Comparison of ENCODE assay signal across 12 cellular contexts in the genomic region with DNA sequence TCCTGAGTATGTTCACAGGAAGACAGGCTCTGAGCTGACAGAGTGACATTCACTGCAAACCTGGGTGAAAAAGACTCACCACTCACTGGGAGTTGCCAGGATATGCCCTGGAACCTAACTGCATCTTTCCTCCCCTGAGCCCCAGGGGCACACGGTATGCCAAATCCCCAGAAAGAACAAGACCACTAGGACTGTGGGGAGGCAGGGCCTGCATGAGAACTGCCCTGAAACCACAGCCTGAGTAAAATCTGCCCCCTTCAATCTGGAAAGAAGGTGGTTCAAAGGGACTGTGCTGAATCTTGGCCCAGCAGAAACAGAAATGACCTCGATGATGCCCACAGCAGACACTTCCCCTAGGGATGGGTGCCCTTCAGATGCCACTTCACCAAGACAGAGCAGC. TPM values are rescaled to one million over a fixed set of nuclear protein-coding genes. Genes with fewer than 3 reads are reported as not detected.
A peak's percentile ranks its signal among the peaks of the same experiment; 100 is the strongest.
DNase-seq lines count a peak whose midpoint lies in the region; ATAC-seq, FAIRE-seq and TF ChIP-seq lines count a peak whose summit lies in the region.
"Had no signal": no experiment of that assay in that cellular context is flagged by ENCODE, and none has a peak within 500 bp of the region (broad histone marks: within the 10 kb centered on the region; RNA-seq: fewer than 3 reads in every experiment).

No MANE protein-coding gene starts in this region.

- H4K20me1 ChIP-seq in keratinocyte (ENCODE audit: control insufficient read depth, extremely low read depth, insufficient read depth, low read length) (no peaks in the 10 kb centered on the region), H9 (ENCODE audit: control insufficient read depth, insufficient read depth, insufficient read length) (peaks cover 2% of the 10 kb centered on the region)

- H4K91ac ChIP-seq in H9 (ENCODE audit: insufficient read length, low read depth, low read length) = no peak overlapping the region

- H3K27me3 ChIP-seq in CD4-positive, alpha-beta memory T cell (ENCODE audit: insufficient read depth, low read length) = no peaks in the 10 kb centered on the region
- H3K27me3 ChIP-seq in keratinocyte (ENCODE audit: control insufficient read depth, extremely low read depth, insufficient read depth, low read length) (no peaks in the 10 kb centered on the region), spleen (replicated peaks in 1 of 7) (no peaks in the 10 kb centered on the region), H9 (ENCODE audit: insufficient read depth, low read length) (peaks cover 5% of the 10 kb centered on the region; the same call in 1 of the 2 replicates)

- peaks cover 84 to 100% (median 94%) of the 10 kb centered on the region in 4 donors for H3K4me1 Mint-ChIP-seq in CD4-positive, alpha-beta memory T cell
- H3K4me1 Mint-ChIP-seq in H9 = peaks cover 59 to 69% of the 10 kb centered on the region in 2 experiments

- H3K4me1 ChIP-seq in CD4-positive, alpha-beta memory T cell (ENCODE audit: insufficient read depth, low read length) = peaks cover 100% of the 10 kb centered on the region
- peaks cover 87% of the 10 kb centered on the region for H3K4me1 ChIP-seq in keratinocyte (ENCODE audit: control insufficient read depth, extremely low read depth, insufficient read depth, low read length)
- peaks cover 95 to 100% (median 98%) of the 10 kb centered on the region in 6 donors for H3K4me1 ChIP-seq in spleen
- peaks cover 18% of the 10 kb centered on the region; the same call in 1 of the 2 replicates for H3K4me1 ChIP-seq in H9 (ENCODE audit: insufficient read depth, low read length)

- H2AK5ac ChIP-seq in H9 (ENCODE audit: insufficient read length, low read length) = no peak overlapping the region

- H2BK20ac ChIP-seq in H9 (ENCODE audit: low read depth, low read length, poor library complexity, severe bottlenecking) = no peak overlapping the region

- TF ChIP-seq POLR2A in spleen (IDR thresholded peaks at IDR 0.05) = no peak

- no peaks in the 10 kb centered on the region for H3K27me3 Mint-ChIP-seq in CD4-positive, alpha-beta memory T cell
- H3K27me3 Mint-ChIP-seq in H9 (ENCODE audit: low read depth) = peaks cover 37% of the 10 kb centered on the region
- H3K27me3 Mint-ChIP-seq: activated naive CD8-positive, alpha-beta T cell had no signal

- POLR2A ChIA-PET in CD4-positive, alpha-beta memory T cell (lab: Charles Lee; ENCODE audit: partially characterized antibody) = interaction anchor here (0.8 to 6.5 kb wide), 6 partner anchors 10 to 117 kb away, joined by 3 to 74 read pairs (median 13); no protein-coding TSS in a partner anchor

- TF ChIP-seq CTCF in VCaP (conservative IDR thresholded peaks at IDR 0.05) = no peak
- TF ChIP-seq CTCF in keratinocyte (optimal IDR thresholded peaks at IDR 0.05 in 1 of 3, IDR thresholded peaks at IDR 0.05 in 1 of 3, conservative IDR thresholded peaks at IDR 0.05 in 1 of 3; ENCODE audit: extremely low read depth in 1 of 3, insufficient read depth in 2 of 3, low read length in 3 of 3) = no peak
- no peak for TF ChIP-seq CTCF in spleen (IDR thresholded peaks at IDR 0.05 in 8 of 11, conservative IDR thresholded peaks at IDR 0.05 in 3 of 11)
- no peak for TF ChIP-seq CTCF in H9 (conservative IDR thresholded peaks at IDR 0.05)

- H3K14ac ChIP-seq in H9 (ENCODE audit: insufficient read depth, low read length) = no peak overlapping the region

- no peak for FAIRE-seq in keratinocyte (lab: Jason Lieb, UNC)

- H3K18ac ChIP-seq in H9 (ENCODE audit: insufficient read length, low read depth, low read length) = no peak overlapping the region

- H3K79me1 ChIP-seq in H9 (ENCODE audit: insufficient read depth, low read depth, low read length, poor library complexity, severe bottlenecking) = no peaks in the 10 kb centered on the region

- no peaks in the 10 kb centered on the region for H3K36me3 ChIP-seq in CD4-positive, alpha-beta memory T cell (ENCODE audit: insufficient read depth, low read length)
- peaks cover 0 to 2% of the 10 kb centered on the region in 2 experiments for H3K36me3 ChIP-seq in keratinocyte (ENCODE audit: control insufficient read depth in 2 of 2, extremely low read depth in 1 of 2, insufficient read depth in 2 of 2, low read length in 2 of 2)
- peaks cover 0 to 23% (median 0%) of the 10 kb centered on the region in 6 donors for H3K36me3 ChIP-seq in spleen

- H4K5ac ChIP-seq in H9 (ENCODE audit: insufficient read length, low read depth, low read length) = no peak overlapping the region

- no peak overlapping the region for H2BK15ac ChIP-seq in H9 (ENCODE audit: low read depth, low read length)

- H3K4ac ChIP-seq in H9 (ENCODE audit: low read depth, low read length) = no peak overlapping the region

- no peak for DNase-seq in CD4-positive, alpha-beta memory T cell
- DNase-seq in keratinocyte (ENCODE audit: low read depth, low spot score) (no peak), spleen (no peak), DMS53 treated with DMSO at 0.1 percent for 48 hours (lab: John Stamatoyannopoulos, UW; ENCODE audit: unreplicated experiment) (no peak), H9 (no peak), NCI-H1436 treated with DMSO at 0.1 percent for 48 hours (lab: John Stamatoyannopoulos, UW) (no peak)
- DNase-seq: dermis blood vessel endothelial cell, NCI-H1436, retina had no signal

- intact Hi-C loops in CD4-positive, alpha-beta memory T cell (cut with micrococcal nuclease) = no loop called here
- intact Hi-C loops in spleen (cut with DNase I; ENCODE audit: low total_unique reads) = no loop called here

- H3T11ph ChIP-seq in H9 (ENCODE audit: low read length) = no peak overlapping the region

- H4K8ac ChIP-seq in H9 (replicated peaks; ENCODE audit: insufficient read length, low read depth, low read length) = no peak overlapping the region

- H3K27ac ChIP-seq in CD4-positive, alpha-beta memory T cell (ENCODE audit: low read depth, low read length) = peak overlapping the region; percentile 2
- peak overlapping the region; percentile 93; the same call in 1 of the 2 replicates for H3K27ac ChIP-seq in VCaP
- H3K27ac ChIP-seq in keratinocyte (ENCODE audit: control insufficient read depth, insufficient read depth, low read length) = peak overlapping the region; percentile 22
- peak overlapping the region in 7 of 8 donors; percentile 33 to 95 (median 92) for H3K27ac ChIP-seq in spleen
- no peak overlapping the region for H3K27ac ChIP-seq in H9 (ENCODE audit: insufficient read length, low read depth, low read length)

- no peak overlapping the region for H2AFZ ChIP-seq in keratinocyte (ENCODE audit: control insufficient read depth, low read length)
- no peak overlapping the region for H2AFZ ChIP-seq in H9 (ENCODE audit: low read length)

- CTCF ChIA-PET in CD4-positive, alpha-beta memory T cell (lab: Charles Lee; ENCODE audit: partially characterized antibody) = interaction anchor here (1.0 to 18.1 kb wide), 7 partner anchors 15 to 199 kb away, joined by 3 to 556 read pairs (median 10); no protein-coding TSS in a partner anchor

- dilution Hi-C loops in keratinocyte (cut with MboI; ENCODE audit: extremely low pct_ligation_motif_present, low sequenced_read_pairs) = no loop called here

- H2BK5ac ChIP-seq in H9 (ENCODE audit: insufficient read length, low read length) = no peak overlapping the region

- H3K4me3 ChIP-seq in CD4-positive, alpha-beta memory T cell (ENCODE audit: low read length in 2 of 2) = no peak overlapping the region
- H3K4me3 ChIP-seq in keratinocyte (ENCODE audit: control insufficient read depth in 2 of 3, extremely low read depth in 1 of 3, insufficient read depth in 2 of 3, low read depth in 1 of 3, low read length in 3 of 3) = no peak overlapping the region
- H3K4me3 ChIP-seq in spleen = peak overlapping the region in 1 of 8 donors; percentile 3

- no peak overlapping the region for H3K56ac ChIP-seq in H9 (ENCODE audit: insufficient read length, low read depth, low read length)

- peak overlapping the region in 7 of 8 donors; percentile 42 to 99 (median 65) for H3K4me3 Mint-ChIP-seq in CD4-positive, alpha-beta memory T cell
- H3K4me3 Mint-ChIP-seq in H9 = no peak overlapping the region

- H3K9me3 ChIP-seq in CD4-positive, alpha-beta memory T cell (ENCODE audit: control insufficient read depth in 1 of 2, low read length in 2 of 2) = no peaks in the 10 kb centered on the region
- H3K9me3 ChIP-seq in keratinocyte (ENCODE audit: control insufficient read depth, low read depth, low read length) (no peaks in the 10 kb centered on the region), spleen (no peaks in the 10 kb centered on the region), H9 (ENCODE audit: control insufficient read depth, low read depth, low read length) (no peaks in the 10 kb centered on the region)

- H3K9ac ChIP-seq in keratinocyte (ENCODE audit: control insufficient read depth, extremely low read depth, insufficient read depth, low read length) = no peak overlapping the region
- no peak overlapping the region for H3K9ac ChIP-seq in H9 (ENCODE audit: extremely low read depth, insufficient read length, low read length)

- H3K4me2 ChIP-seq in keratinocyte (ENCODE audit: control insufficient read depth, extremely low read depth, insufficient read depth, low read depth, low read length) (peak overlapping the region; percentile 50), H9 (ENCODE audit: insufficient read depth, insufficient read length, low read length) (no peak overlapping the region)

- peak overlapping the region; percentile 80 to 97 (median 86) for H3K27ac Mint-ChIP-seq in CD4-positive, alpha-beta memory T cell
- H3K27ac Mint-ChIP-seq in H9 = no peak overlapping the region

- peaks cover 10 to 25% of the 10 kb centered on the region in 2 donors for H3K36me3 Mint-ChIP-seq in CD4-positive, alpha-beta memory T cell
- H3K36me3 Mint-ChIP-seq in H9 (ENCODE audit: insufficient read depth in 1 of 3, low read depth in 3 of 3) = peaks cover 0 to 4% (median 2%) of the 10 kb centered on the region in 3 experiments; a peak in 5 of 7 replicates

- H2BK12ac ChIP-seq in H9 (ENCODE audit: insufficient read length, low read depth, low read length) = no peak overlapping the region

- H3K9me3 Mint-ChIP-seq in CD4-positive, alpha-beta memory T cell = no peaks in the 10 kb centered on the region
- no peaks in the 10 kb centered on the region; a peak in 1 of 5 replicates for H3K9me3 Mint-ChIP-seq in H9

- 55 to 75% (median 64%) methylated on average over 2 of the region's 2 CpGs for WGBS in spleen, 5 donors
- no CpG with 5 or more reads among the region's 2 CpGs for WGBS in H9 (ENCODE audit: extremely low coverage, insufficient read length, low lambda C conversion rate)

- no peak for ATAC-seq in HG02571 (IDR thresholded peaks at IDR 0.05; ENCODE audit: unreplicated experiment)

- H3K79me2 ChIP-seq in keratinocyte (ENCODE audit: control insufficient read depth, insufficient read depth, low read length) (peaks cover 71% of the 10 kb centered on the region), H9 (ENCODE audit: insufficient read depth, low read length) (no peaks in the 10 kb centered on the region; the same call in 1 of the 2 replicates)

- H2BK120ac ChIP-seq in H9 (ENCODE audit: low read depth, low read length, poor library complexity, severe bottlenecking) = no peak overlapping the region

- H3K23ac ChIP-seq in H9 (ENCODE audit: insufficient read length, low read depth, low read length) = no peak overlapping the region

- H3K9me1 ChIP-seq in keratinocyte (ENCODE audit: control insufficient read depth, extremely low read depth, insufficient read depth, low read length) = peaks cover 2% of the 10 kb centered on the region

- peaks cover 4% of the 10 kb centered on the region for H3K23me2 ChIP-seq in H9 (ENCODE audit: insufficient read length, low read depth, low read length, poor library complexity, severe bottlenecking)

RNA-seq across cellular contexts. Expression of gene FAM53B, which starts 6.5 kb away (rescaled TPM):
- total RNA-seq in CD4-positive, alpha-beta memory T cell = 10 to 100 TPM; 57.3 to 60.7 TPM
- 10 to 100 TPM in 1 of 2 donors, 1 to 10 TPM in 1; 7.3 to 42.5 TPM for polyA plus RNA-seq in CD4-positive, alpha-beta memory T cell
- polyA plus RNA-seq in keratinocyte = 8.6 to 13.2 TPM (median 9.0 TPM) in 3 replicates
- 4.1 TPM for polyA plus RNA-seq in keratinocyte (2011; ENCODE audit: low read depth)
- 5.6 and 8.3 TPM in 2 replicates for polyA plus RNA-seq in keratinocyte (2011; cell fraction: cytosol; rRNA removed)
- 12.2 and 14.8 TPM in 2 replicates for polyA plus RNA-seq in keratinocyte (2011; cell fraction: nucleus; rRNA removed)
- polyA plus RNA-seq in keratinocyte (2012; ENCODE audit: low replicate concordance) = 9.6 and 13.6 TPM in 2 replicates
- 24.9 to 47.9 TPM (median 32.6 TPM) in 3 replicates for polyA minus RNA-seq in keratinocyte
- polyA minus RNA-seq in keratinocyte (2011; cell fraction: cytosol; rRNA and poly(A)+ RNA removed) = 32.8 TPM
- polyA minus RNA-seq in keratinocyte (2011; cell fraction: nucleus; rRNA and poly(A)+ RNA removed) = 23.2 and 32.0 TPM in 2 replicates
- 10 to 100 TPM; 43.8 to 94.0 (median 68.9) TPM for total RNA-seq in spleen
- polyA plus RNA-seq in spleen = 10 to 100 TPM; 13.3 to 35.2 (median 20.0) TPM
- 10.6 and 11.5 TPM in 2 replicates for total RNA-seq in H9 (2021)

RNA-seq across cellular contexts. Expression of gene EEF1AKMT2, which starts 54.0 kb away (rescaled TPM):
- total RNA-seq in CD4-positive, alpha-beta memory T cell = 10 to 100 TPM; 20.0 to 24.2 TPM
- polyA plus RNA-seq in CD4-positive, alpha-beta memory T cell = 10 to 100 TPM; 18.2 to 31.1 TPM
- polyA plus RNA-seq in keratinocyte (10.5 to 19.1 TPM (median 12.3 TPM) in 3 replicates), spleen (10 to 100 TPM; 15.3 to 18.2 (median 16.3) TPM)
- 6.3 TPM for polyA plus RNA-seq in keratinocyte (2011; ENCODE audit: low read depth)
- 9.4 and 17.5 TPM in 2 replicates for polyA plus RNA-seq in keratinocyte (2011; cell fraction: cytosol; rRNA removed)
- 10.0 and 16.0 TPM in 2 replicates for polyA plus RNA-seq in keratinocyte (2011; cell fraction: nucleus; rRNA removed)
- polyA plus RNA-seq in keratinocyte (2012; ENCODE audit: low replicate concordance) = 8.4 and 13.2 TPM in 2 replicates
- 1.2 to 17.1 TPM (median 7.4 TPM) in 3 replicates for polyA minus RNA-seq in keratinocyte
- 17.6 TPM for polyA minus RNA-seq in keratinocyte (2011; cell fraction: cytosol; rRNA and poly(A)+ RNA removed)
- 8.1 and 13.6 TPM in 2 replicates for polyA minus RNA-seq in keratinocyte (2011; cell fraction: nucleus; rRNA and poly(A)+ RNA removed)
- total RNA-seq in spleen (10 to 100 TPM; 16.1 to 27.1 (median 18.0) TPM), H9 (2021) (17.8 and 19.0 TPM in 2 replicates)

Comparison
In these comparisons a context has a peak if more than half of its experiments do, and no peak if none do; other contexts are left out.
1. H3K27ac Mint-ChIP-seq: peak in CD4-positive, alpha-beta memory T cell (7 of 7); none in H9 (0 of 3).
2. H3K4me3 Mint-ChIP-seq: peak in CD4-positive, alpha-beta memory T cell (7 of 8); none in H9 (0 of 2).